In genomic region chr6:149311766-149312165, GRCh38 we compare ENCODE assay signal across 34 cellular contexts.
"Had no signal": no experiment of that assay in that cellular context is flagged by ENCODE, and none has a peak within 500 bp of the region (broad histone marks: within the 10 kb centered on the region; RNA-seq: fewer than 3 reads in every experiment).

No MANE protein-coding gene starts in this region.

- H3K36me3 ChIP-seq: MG63 had no signal

- DNase-seq: Karpas-422, Kasumi-1, MG63, MM.1S, MV-4-11, NCI-H1048, NCI-H1092, NCI-H1092 treated with DMSO at 0.1 percent for 48 hours, NCI-H1105, NCI-H1105 treated with DMSO at 0.1 percent for 48 hours, NCI-H1417, NCI-H1417 treated with DMSO at 0.1 percent for 48 hours, NCI-H1436, NCI-H1436 treated with DMSO at 0.1 percent for 48 hours, NCI-H146, NCI-H1694, NCI-H1694 treated with DMSO at 0.1 percent for 48 hours, NCI-H187, NCI-H187 treated with DMSO at 0.1 percent for 48 hours, NCI-H1930, NCI-H2029, NCI-H2029 treated with DMSO at 0.1 percent for 48 hours, NCI-H2081, NCI-H2081 treated with DMSO at 0.1 percent for 48 hours, NCI-H2107, NCI-H2171, NCI-H2171 treated with DMSO at 0.1 percent for 48 hours, NCI-H2227 treated with DMSO at 0.1 percent for 48 hours, NCI-H226, NCI-H345, NCI-H446, NCI-H446 treated with DMSO at 0.1 percent for 48 hours, NCI-H510A, NCI-H510A treated with DMSO at 0.1 percent for 48 hours had no signal

- H3K27me3 ChIP-seq: MG63 had no signal

- H3K9me3 ChIP-seq: MG63 had no signal

- H3K4me3 ChIP-seq: MG63 had no signal
